28 cellular contexts compared by ENCODE assay signal in the genomic region with DNA sequence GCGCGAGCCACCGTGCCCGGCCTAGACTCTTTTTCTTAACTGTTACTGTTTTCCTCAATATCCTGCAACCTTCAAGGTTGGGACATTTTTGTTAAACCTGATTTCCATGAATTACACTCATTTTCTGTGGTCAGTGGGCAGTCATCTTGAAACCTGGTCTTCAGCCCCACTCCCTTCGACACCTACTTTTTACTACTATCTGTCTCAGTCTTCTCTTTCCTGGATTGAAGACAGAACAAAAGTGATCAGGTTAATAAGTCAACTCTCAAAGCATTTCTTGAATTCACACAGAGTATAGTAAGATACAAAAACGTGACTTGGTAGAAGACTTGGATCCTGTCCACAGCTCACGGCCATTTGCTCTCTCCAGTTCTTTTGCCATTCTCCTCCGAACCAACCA. TPM values are rescaled to one million over a fixed set of nuclear protein-coding genes. Genes with fewer than 3 reads are reported as not detected.
DNase-seq lines count a peak whose midpoint lies in the region; ATAC-seq and TF ChIP-seq lines count a peak whose summit lies in the region.
"Had no signal": no experiment of that assay in that cellular context is flagged by ENCODE, and none has a peak within 500 bp of the region (broad histone marks: within the 10 kb centered on the region; RNA-seq: fewer than 3 reads in every experiment).

No MANE protein-coding gene starts in this region.

- H3K27ac ChIP-seq in testis (peak overlapping the region; percentile 6 to 51), sigmoid colon (no peak overlapping the region), uterus (no peak overlapping the region)

- peaks cover 0 to 23% of the 10 kb centered on the region in 2 donors for H3K36me3 Mint-ChIP-seq in activated naive CD4-positive, alpha-beta T cell treated with anti-CD3 and anti-CD28 coated beads, Interleukin-2, amount 50 U/mL, for 72 hours
- H3K36me3 Mint-ChIP-seq in activated naive CD4-positive, alpha-beta T cell treated with anti-CD3 and anti-CD28 coated beads, Interleukin-2, amount 10 ng/mL, durations not matched to agents 7 days and 5 days: peaks cover 19% of the 10 kb centered on the region
- H3K36me3 Mint-ChIP-seq in activated T-helper 1 cell treated with anti-CD3 and anti-CD28 coated beads, Interleukin-12 subunit alpha, Interleukin-12 subunit beta, Interleukin-2, Interleukin-4 antibody, amounts not matched to agents 30 ng/mL and 10 ng/mL and 1 ng/mL, durations not matched to agents 14 hours and 24 hours and 36 hours (ENCODE audit: low read depth): peaks cover 10% of the 10 kb centered on the region
- H3K36me3 Mint-ChIP-seq in natural killer cell: no peaks in the 10 kb centered on the region
- H3K36me3 Mint-ChIP-seq: naive B cell had no signal

- TF ChIP-seq POLR2A in testis (IDR thresholded peaks at IDR 0.05) (no peak), sigmoid colon (IDR thresholded peaks at IDR 0.05) (no peak), uterus (IDR thresholded peaks at IDR 0.05) (no peak)

- peak overlapping the region in 1 of 2 donors; percentile 12 for H3K27ac Mint-ChIP-seq in activated naive CD4-positive, alpha-beta T cell treated with anti-CD3 and anti-CD28 coated beads, Interleukin-2, amount 50 U/mL, for 72 hours
- H3K27ac Mint-ChIP-seq in activated naive CD4-positive, alpha-beta T cell treated with anti-CD3 and anti-CD28 coated beads, Interleukin-2, amount 10 ng/mL, durations not matched to agents 7 days and 5 days: no peak overlapping the region
- H3K27ac Mint-ChIP-seq in activated T-helper 1 cell treated with anti-CD3 and anti-CD28 coated beads, Interleukin-12 subunit alpha, Interleukin-12 subunit beta, Interleukin-2, Interleukin-4 antibody, amounts not matched to agents 30 ng/mL and 10 ng/mL and 1 ng/mL, durations not matched to agents 14 hours and 24 hours and 36 hours: peak overlapping the region; percentile 32
- peak overlapping the region; percentile 34 to 35 for H3K27ac Mint-ChIP-seq in natural killer cell
- H3K27ac Mint-ChIP-seq: activated CD8-positive, alpha-beta T cell treated with anti-CD3 and anti-CD28 coated beads, Interleukin-2, amount 10 ng/mL, durations not matched to agents 7 days and 5 days; endodermal cell had no signal

- peaks cover 52% of the 10 kb centered on the region for H3K4me1 Mint-ChIP-seq in activated naive CD4-positive, alpha-beta T cell treated with anti-CD3 and anti-CD28 coated beads, Interleukin-2, amount 10 ng/mL, durations not matched to agents 7 days and 5 days
- peaks cover 68% of the 10 kb centered on the region for H3K4me1 Mint-ChIP-seq in activated T-helper 1 cell treated with anti-CD3 and anti-CD28 coated beads, Interleukin-12 subunit alpha, Interleukin-12 subunit beta, Interleukin-2, Interleukin-4 antibody, amounts not matched to agents 30 ng/mL and 10 ng/mL and 1 ng/mL, durations not matched to agents 14 hours and 24 hours and 36 hours (ENCODE audit: low read depth)
- peaks cover 51 to 62% of the 10 kb centered on the region in 2 donors for H3K4me1 Mint-ChIP-seq in natural killer cell

- no peaks in the 10 kb centered on the region for H3K9me3 Mint-ChIP-seq in activated naive CD4-positive, alpha-beta T cell treated with anti-CD3 and anti-CD28 coated beads, Interleukin-2, amount 50 U/mL, for 72 hours
- no peaks in the 10 kb centered on the region for H3K9me3 Mint-ChIP-seq in activated naive CD4-positive, alpha-beta T cell treated with anti-CD3 and anti-CD28 coated beads, Interleukin-2, amount 10 ng/mL, durations not matched to agents 7 days and 5 days
- no peaks in the 10 kb centered on the region for H3K9me3 Mint-ChIP-seq in activated T-helper 1 cell treated with anti-CD3 and anti-CD28 coated beads, Interleukin-12 subunit alpha, Interleukin-12 subunit beta, Interleukin-2, Interleukin-4 antibody, amounts not matched to agents 30 ng/mL and 10 ng/mL and 1 ng/mL, durations not matched to agents 14 hours and 24 hours and 36 hours
- H3K9me3 Mint-ChIP-seq in natural killer cell: no peaks in the 10 kb centered on the region
- H3K9me3 Mint-ChIP-seq: endodermal cell; GM23338; naive B cell; stimulated activated memory B cell treated with anti-CD40 and anti-IgM and Interleukin-4, amounts not matched to agents 10 μg/mL and 1 μg/mL and 100 μg/mL, for 72 hours had no signal

- TF ChIP-seq CTCF in natural killer cell (IDR thresholded peaks at IDR 0.05) (no peak), testis (IDR thresholded peaks at IDR 0.05) (no peak), sigmoid colon (IDR thresholded peaks at IDR 0.05) (no peak), uterus (IDR thresholded peaks at IDR 0.05) (no peak)

- 63 to 83% methylated on average over 8 of the region's 8 CpGs for WGBS in testis, 2 donors
- WGBS in sigmoid colon, 2 donors: 90 to 92% methylated on average over 8 of the region's 8 CpGs

- CTCF ChIA-PET in activated naive CD4-positive, alpha-beta T cell treated with anti-CD3 and anti-CD28 coated beads, Interleukin-2, amount 10 ng/mL, durations not matched to agents 7 days and 5 days (lab: Charles Lee): interaction anchor here (1.4 kb wide), 1 partner anchor 42 kb away, joined by 3 read pairs; no protein-coding TSS in a partner anchor

- no peaks in the 10 kb centered on the region for H3K27me3 ChIP-seq in testis
- H3K27me3 ChIP-seq in sigmoid colon: no peaks in the 10 kb centered on the region
- no peaks in the 10 kb centered on the region for H3K27me3 ChIP-seq in uterus
- H3K27me3 ChIP-seq: heart left ventricle had no signal

- no peak for TF ChIP-seq EP300 in sigmoid colon (IDR thresholded peaks at IDR 0.05)

- H3K4me3 ChIP-seq in testis (no peak overlapping the region), sigmoid colon (no peak overlapping the region), uterus (no peak overlapping the region)
- H3K4me3 ChIP-seq: GM23338, heart left ventricle had no signal

- intact Hi-C loops in activated T-helper 1 cell treated with anti-CD3 and anti-CD28 coated beads, Interleukin-12 subunit alpha, Interleukin-12 subunit beta, Interleukin-2, Interleukin-4 antibody, amounts not matched to agents 30 ng/mL and 10 ng/mL and 1 ng/mL, durations not matched to agents 14 hours and 24 hours and 36 hours (cut with micrococcal nuclease): loop anchor here (5.0 kb wide), 1 partner anchor 48 kb away; no protein-coding TSS in a partner anchor
- intact Hi-C loops in natural killer cell (cut with micrococcal nuclease): loop anchor here (5.0 kb wide), 1 partner anchor 42 kb away; a partner anchor contains a TSS
- intact Hi-C loops in testis (cut with DNase I; ENCODE audit: low total_unique reads): no loop called here
- intact Hi-C loops in sigmoid colon (cut with DNase I): no loop called here
- intact Hi-C loops in uterus (cut with DNase I; ENCODE audit: low total_unique reads): no loop called here

- DNase-seq in activated naive CD4-positive, alpha-beta T cell treated with anti-CD3 and anti-CD28 coated beads, Interleukin-2, amount 50 U/mL, for 72 hours (ENCODE audit: low spot score in 2 of 2): no peak
- DNase-seq in activated naive CD4-positive, alpha-beta T cell treated with anti-CD3 and anti-CD28 coated beads, Interleukin-2, amount 10 ng/mL, durations not matched to agents 7 days and 5 days: no peak
- no peak for DNase-seq in activated T-helper 1 cell treated with anti-CD3 and anti-CD28 coated beads, Interleukin-12 subunit alpha, Interleukin-12 subunit beta, Interleukin-2, Interleukin-4 antibody, amounts not matched to agents 30 ng/mL and 10 ng/mL and 1 ng/mL, durations not matched to agents 14 hours and 24 hours and 36 hours (ENCODE audit: low spot score)
- DNase-seq in natural killer cell: no peak
- no peak for DNase-seq in testis
- DNase-seq in sigmoid colon: no peak
- DNase-seq in uterus: no peak
- DNase-seq: activated CD4-positive, alpha-beta T cell treated with anti-CD3 and anti-CD28 coated beads for 4 hours; activated CD8-positive, alpha-beta T cell treated with anti-CD3 and anti-CD28 coated beads, Interleukin-2, amount 10 ng/mL, durations not matched to agents 7 days and 5 days; caudate nucleus; cortex of kidney; endodermal cell; heart left ventricle; left ventricle myocardium superior; midbrain; naive B cell; NCI-H1105 treated with DMSO at 0.1 percent for 48 hours; NCI-H1930; NCI-H524 treated with DMSO at 0.1 percent for 48 hours; SHP77 treated with DMSO at 0.1 percent for 48 hours had no signal

- H3K9me3 ChIP-seq in testis (no peaks in the 10 kb centered on the region), sigmoid colon (no peaks in the 10 kb centered on the region), uterus (no peaks in the 10 kb centered on the region)
- H3K9me3 ChIP-seq: heart left ventricle had no signal

- H3K36me3 ChIP-seq in testis (ENCODE audit: low read depth, missing control alignments) (no peaks in the 10 kb centered on the region), sigmoid colon (no peaks in the 10 kb centered on the region), uterus (no peaks in the 10 kb centered on the region)

- H3K4me3 Mint-ChIP-seq in activated naive CD4-positive, alpha-beta T cell treated with anti-CD3 and anti-CD28 coated beads, Interleukin-2, amount 10 ng/mL, durations not matched to agents 7 days and 5 days: no peak overlapping the region
- no peak overlapping the region for H3K4me3 Mint-ChIP-seq in activated T-helper 1 cell treated with anti-CD3 and anti-CD28 coated beads, Interleukin-12 subunit alpha, Interleukin-12 subunit beta, Interleukin-2, Interleukin-4 antibody, amounts not matched to agents 30 ng/mL and 10 ng/mL and 1 ng/mL, durations not matched to agents 14 hours and 24 hours and 36 hours
- H3K4me3 Mint-ChIP-seq in natural killer cell: no peak overlapping the region
- H3K4me3 Mint-ChIP-seq: activated CD8-positive, alpha-beta T cell treated with anti-CD3 and anti-CD28 coated beads, Interleukin-2, amount 10 ng/mL, durations not matched to agents 7 days and 5 days; endodermal cell; GM23338; stimulated activated memory B cell treated with anti-CD40 and anti-IgM and Interleukin-4, amounts not matched to agents 10 μg/mL and 1 μg/mL and 100 μg/mL, for 72 hours had no signal

- H3K4me1 ChIP-seq in testis (peaks cover 63% of the 10 kb centered on the region), sigmoid colon (peaks cover 0 to 32% (median 12%) of the 10 kb centered on the region in 4 donors), uterus (peaks cover 0 to 4% of the 10 kb centered on the region in 2 donors)

- no peaks in the 10 kb centered on the region for H3K27me3 Mint-ChIP-seq in activated naive CD4-positive, alpha-beta T cell treated with anti-CD3 and anti-CD28 coated beads, Interleukin-2, amount 10 ng/mL, durations not matched to agents 7 days and 5 days
- H3K27me3 Mint-ChIP-seq in activated T-helper 1 cell treated with anti-CD3 and anti-CD28 coated beads, Interleukin-12 subunit alpha, Interleukin-12 subunit beta, Interleukin-2, Interleukin-4 antibody, amounts not matched to agents 30 ng/mL and 10 ng/mL and 1 ng/mL, durations not matched to agents 14 hours and 24 hours and 36 hours (ENCODE audit: insufficient read depth): no peaks in the 10 kb centered on the region
- H3K27me3 Mint-ChIP-seq in natural killer cell (ENCODE audit: low read depth in 2 of 2): no peaks in the 10 kb centered on the region
- H3K27me3 Mint-ChIP-seq: naive B cell; stimulated activated memory B cell treated with anti-CD40 and anti-IgM and Interleukin-4, amounts not matched to agents 10 μg/mL and 1 μg/mL and 100 μg/mL, for 72 hours had no signal

- ATAC-seq in activated naive CD4-positive, alpha-beta T cell treated with anti-CD3 and anti-CD28 coated beads, Interleukin-2, amount 50 U/mL, for 72 hours: peak; percentile 41 to 55
- ATAC-seq in natural killer cell (no peak), GM21576 (IDR thresholded peaks at IDR 0.05; ENCODE audit: unreplicated experiment) (no peak)
- ATAC-seq: activated CD8-positive, alpha-beta T cell treated with anti-CD3 and anti-CD28 coated beads, Interleukin-2, amount 10 ng/mL, durations not matched to agents 7 days and 5 days; GM23338; heart left ventricle; left ventricle myocardium superior; stimulated activated memory B cell treated with anti-CD40 and anti-IgM and Interleukin-4, amounts not matched to agents 10 μg/mL and 1 μg/mL and 100 μg/mL, for 72 hours had no signal

RNA-seq across cellular contexts. Expression of a gene that starts 6.1 kb away (rescaled TPM):
- total RNA-seq in activated naive CD4-positive, alpha-beta T cell treated with anti-CD3 and anti-CD28 coated beads, Interleukin-2, amount 50 U/mL, for 72 hours: 10 to 100 TPM; 83.0 to 84.9 TPM
- total RNA-seq in activated T-helper 1 cell treated with anti-CD3 and anti-CD28 coated beads, Interleukin-12 subunit alpha, Interleukin-12 subunit beta, Interleukin-2, Interleukin-4 antibody, amounts not matched to agents 30 ng/mL and 10 ng/mL and 1 ng/mL, durations not matched to agents 14 hours and 24 hours and 36 hours: 66.5 and 67.5 TPM in 2 replicates
- total RNA-seq in natural killer cell (100 to 1,000 TPM; 103 to 122 (median 110) TPM), testis (100 to 1,000 TPM; 135 to 142 TPM), sigmoid colon (10 to 100 TPM; 17.1 to 43.8 (median 21.0) TPM), uterus (10 to 100 TPM; 17.9 to 99.2 (median 27.9) TPM)
- polyA plus RNA-seq in testis (ENCODE audit: insufficient read depth, low read depth, low replicate concordance) (77.4 TPM), sigmoid colon (100 to 1,000 TPM in 1 of 3 donors, 10 to 100 TPM in 2; 45.0 to 117 (median 63.8) TPM)

RNA-seq across cellular contexts. Expression of a gene that starts 32.3 kb away (rescaled TPM):
- total RNA-seq in activated naive CD4-positive, alpha-beta T cell treated with anti-CD3 and anti-CD28 coated beads, Interleukin-2, amount 50 U/mL, for 72 hours: 10 to 100 TPM; 23.6 to 31.4 TPM
- total RNA-seq in activated T-helper 1 cell treated with anti-CD3 and anti-CD28 coated beads, Interleukin-12 subunit alpha, Interleukin-12 subunit beta, Interleukin-2, Interleukin-4 antibody, amounts not matched to agents 30 ng/mL and 10 ng/mL and 1 ng/mL, durations not matched to agents 14 hours and 24 hours and 36 hours: 16.7 and 22.2 TPM in 2 replicates
- 10 to 100 TPM; 20.8 to 22.7 (median 21.3) TPM for total RNA-seq in natural killer cell
- 10 to 100 TPM; 17.5 to 31.2 TPM for total RNA-seq in testis
- polyA plus RNA-seq in testis (ENCODE audit: insufficient read depth, low read depth, low replicate concordance): 11.0 TPM
- 10 to 100 TPM in 3 of 4 donors, 1 to 10 TPM in 1; 9.3 to 20.5 (median 12.3) TPM for total RNA-seq in sigmoid colon
- polyA plus RNA-seq in sigmoid colon: 10 to 100 TPM in 1 of 3 donors, 1 to 10 TPM in 2; 6.0 to 18.0 (median 7.9) TPM
- total RNA-seq in uterus: 10 to 100 TPM in 3 of 4 donors, 1 to 10 TPM in 1; 10.0 to 54.3 (median 25.1) TPM

RNA-seq across cellular contexts. Expression of a gene that starts 43.3 kb away (rescaled TPM):
- total RNA-seq in activated naive CD4-positive, alpha-beta T cell treated with anti-CD3 and anti-CD28 coated beads, Interleukin-2, amount 50 U/mL, for 72 hours: 100 to 1,000 TPM; 133 to 135 TPM
- 205 and 208 TPM in 2 replicates for total RNA-seq in activated T-helper 1 cell treated with anti-CD3 and anti-CD28 coated beads, Interleukin-12 subunit alpha, Interleukin-12 subunit beta, Interleukin-2, Interleukin-4 antibody, amounts not matched to agents 30 ng/mL and 10 ng/mL and 1 ng/mL, durations not matched to agents 14 hours and 24 hours and 36 hours
- total RNA-seq in natural killer cell: 10 to 100 TPM; 69.4 to 79.3 (median 70.0) TPM
- total RNA-seq in testis: 100 to 1,000 TPM; 101 to 138 TPM
- 191 TPM for polyA plus RNA-seq in testis (ENCODE audit: insufficient read depth, low read depth, low replicate concordance)
- total RNA-seq in sigmoid colon: 100 to 1,000 TPM; 153 to 242 (median 192) TPM
- 100 to 1,000 TPM; 172 to 213 (median 201) TPM for polyA plus RNA-seq in sigmoid colon
- total RNA-seq in uterus: 10 to 100 TPM; 64.9 to 99.7 (median 87.3) TPM

RNA-seq across cellular contexts. Expression of a gene that starts 50.5 kb away (rescaled TPM):
- total RNA-seq in activated naive CD4-positive, alpha-beta T cell treated with anti-CD3 and anti-CD28 coated beads, Interleukin-2, amount 50 U/mL, for 72 hours: not detected
- total RNA-seq in activated T-helper 1 cell treated with anti-CD3 and anti-CD28 coated beads, Interleukin-12 subunit alpha, Interleukin-12 subunit beta, Interleukin-2, Interleukin-4 antibody, amounts not matched to agents 30 ng/mL and 10 ng/mL and 1 ng/mL, durations not matched to agents 14 hours and 24 hours and 36 hours: not detected in 2 replicates
- total RNA-seq in natural killer cell: not detected
- total RNA-seq in testis: not detected
- polyA plus RNA-seq in testis (ENCODE audit: insufficient read depth, low read depth, low replicate concordance): not detected
- not detected for total RNA-seq in sigmoid colon
- polyA plus RNA-seq in sigmoid colon: 1 to 10 TPM in 1 of 3 donors, under 1 TPM in 1, not detected in 1; 0.06 to 1.6 TPM
- total RNA-seq in uterus: not detected
- total RNA-seq: activated CD8-positive, alpha-beta T cell treated with anti-CD3 and anti-CD28 coated beads, Interleukin-2, amount 10 ng/mL, durations not matched to agents 7 days and 5 days; fibroblast of villous mesenchyme; heart left ventricle; left ventricle myocardium superior; M059J; omental fat pad; urinary bladder had no signal
- polyA plus RNA-seq: heart left ventricle, keratinocyte had no signal

Comparison
In these comparisons a context has a peak if more than half of its experiments do, and no peak if none do; other contexts are left out.
1. ATAC-seq: peak in activated naive CD4-positive, alpha-beta T cell treated with anti-CD3 and anti-CD28 coated beads, Interleukin-2, amount 50 U/mL, for 72 hours (2 of 2); none in natural killer cell (0 of 3) and GM21576 (single experiment).
2. H3K27ac ChIP-seq: peak in testis (2 of 2); none in sigmoid colon (0 of 4) and uterus (0 of 2).
3. intact Hi-C loops: an anchor here in activated T-helper 1 cell treated with anti-CD3 and anti-CD28 coated beads, Interleukin-12 subunit alpha, Interleukin-12 subunit beta, Interleukin-2, Interleukin-4 antibody, amounts not matched to agents 30 ng/mL and 10 ng/mL and 1 ng/mL, durations not matched to agents 14 hours and 24 hours and 36 hours (5.0 kb wide) and natural killer cell (5.0 kb wide); none called in testis, sigmoid colon and uterus.